ENCODE assay signal across 13 cellular contexts in the genomic region with DNA sequence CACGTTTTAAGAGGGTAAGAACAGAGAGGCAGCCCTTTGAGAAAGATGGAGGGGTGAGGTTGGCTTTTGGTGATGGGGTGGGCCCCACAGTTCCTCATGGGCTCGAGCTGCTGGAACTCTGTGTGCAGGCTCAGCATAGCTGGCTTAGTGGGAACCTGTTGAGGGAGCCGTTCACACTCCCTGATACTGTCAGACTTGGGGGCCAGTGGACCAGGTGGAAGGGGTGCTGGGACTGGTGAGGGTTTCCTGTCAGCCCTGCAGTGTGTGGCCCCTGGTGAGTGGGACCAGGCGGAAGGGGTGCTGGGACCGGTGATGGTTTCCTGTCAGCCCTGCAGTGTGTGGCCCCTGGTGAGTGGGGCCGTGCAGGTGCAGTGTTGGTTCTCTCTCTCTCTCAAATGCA. TPM values are rescaled to one million over a fixed set of nuclear protein-coding genes. Genes with fewer than 3 reads are reported as not detected.
DNase-seq lines count a peak whose midpoint lies in the region; ATAC-seq and TF ChIP-seq lines count a peak whose summit lies in the region.
"Had no signal": no experiment of that assay in that cellular context is flagged by ENCODE, and none has a peak within 500 bp of the region (broad histone marks: within the 10 kb centered on the region; RNA-seq: fewer than 3 reads in every experiment).

No MANE protein-coding gene starts in this region.

- H3K4me3 Mint-ChIP-seq in CD8-positive, alpha-beta memory T cell, result peak overlapping the region; percentile 69 to 88 (median 87)
- peak overlapping the region; percentile 73 for H3K4me3 Mint-ChIP-seq in activated naive CD8-positive, alpha-beta T cell
- peak overlapping the region; percentile 61 for H3K4me3 Mint-ChIP-seq in natural killer cell

- no peak overlapping the region for H3K4me3 ChIP-seq in CD8-positive, alpha-beta memory T cell (ENCODE audit: low read length)
- H3K4me3 ChIP-seq in OCI-LY7 (ENCODE audit: low read depth, low read length, poor library complexity, severe bottlenecking) (no peak overlapping the region), MG63 (no peak overlapping the region)

- H3K27me3 ChIP-seq in CD8-positive, alpha-beta memory T cell (ENCODE audit: insufficient read depth, low read length, poor library complexity, severe bottlenecking), result no peaks in the 10 kb centered on the region
- H3K27me3 ChIP-seq in MG63, result no peaks in the 10 kb centered on the region

- no TSS peak for BruUV-seq in OCI-LY7 (replicated peaks; lab: Mats Ljungman, UMichigan)

- H3K4me1 ChIP-seq in CD8-positive, alpha-beta memory T cell (ENCODE audit: insufficient read depth, low read length), result peaks cover 55% of the 10 kb centered on the region
- peaks cover 24% of the 10 kb centered on the region for H3K4me1 ChIP-seq in OCI-LY7 (ENCODE audit: insufficient read depth, low read length, poor library complexity, severe bottlenecking)

- peak overlapping the region; percentile 51 for H3K4me2 ChIP-seq in OCI-LY7 (ENCODE audit: low read length)

- H3K79me2 ChIP-seq in OCI-LY7 (ENCODE audit: insufficient read depth, low read depth, low read length), result no peaks in the 10 kb centered on the region

- CTCF ChIA-PET in CD8-positive, alpha-beta memory T cell (lab: Charles Lee), result interaction anchor here (0.7 to 2.4 kb wide), 11 partner anchors 8 to 313 kb away, joined by 3 to 15 read pairs (median 3); no protein-coding TSS in a partner anchor
- CTCF ChIA-PET in OCI-LY7 (lab: Charles Lee; ENCODE audit: unreplicated experiment), result interaction anchor here (0.8 to 2.7 kb wide), 5 partner anchors 9 to 99 kb away, joined by 3 to 16 read pairs (median 5); no protein-coding TSS in a partner anchor

- H4K20me1 ChIP-seq in OCI-LY7 (ENCODE audit: insufficient read depth, low read length), result no peaks in the 10 kb centered on the region

- peaks cover 69 to 88% (median 84%) of the 10 kb centered on the region in 3 donors for H3K4me1 Mint-ChIP-seq in CD8-positive, alpha-beta memory T cell
- peaks cover 66% of the 10 kb centered on the region for H3K4me1 Mint-ChIP-seq in activated naive CD8-positive, alpha-beta T cell (ENCODE audit: low read depth)
- H3K4me1 Mint-ChIP-seq in natural killer cell, result peaks cover 61 to 73% of the 10 kb centered on the region in 2 donors

- H3K27ac ChIP-seq in CD8-positive, alpha-beta memory T cell (ENCODE audit: low read depth, low read length), result peak overlapping the region; percentile 76
- H3K27ac ChIP-seq in OCI-LY7 (ENCODE audit: low read depth, low read length, poor library complexity, severe bottlenecking), result peak overlapping the region; percentile 71

- peaks cover 0 to 24% (median 14%) of the 10 kb centered on the region in 3 donors for H3K36me3 Mint-ChIP-seq in CD8-positive, alpha-beta memory T cell
- peaks cover 6% of the 10 kb centered on the region for H3K36me3 Mint-ChIP-seq in activated naive CD8-positive, alpha-beta T cell
- no peaks in the 10 kb centered on the region for H3K36me3 Mint-ChIP-seq in natural killer cell

- H3K9me3 Mint-ChIP-seq in CD8-positive, alpha-beta memory T cell, result no peaks in the 10 kb centered on the region
- H3K9me3 Mint-ChIP-seq in activated naive CD8-positive, alpha-beta T cell (ENCODE audit: low read depth), result no peaks in the 10 kb centered on the region
- peaks cover 0 to 2% of the 10 kb centered on the region in 2 donors for H3K9me3 Mint-ChIP-seq in natural killer cell

- intact Hi-C loops in OCI-LY7 (cut with micrococcal nuclease; ENCODE audit: unreplicated experiment) (loop anchor here (1.0 kb wide), 1 partner anchor 14 kb away; no protein-coding TSS in a partner anchor), natural killer cell (cut with micrococcal nuclease) (no loop called here)

- peak; percentile 34 to 76 (median 43) for DNase-seq in CD8-positive, alpha-beta memory T cell
- DNase-seq in OCI-LY7 (ENCODE audit: low spot score) (peak; percentile 82), natural killer cell (no peak), cerebellar cortex (ENCODE audit: low spot score) (no peak), MG63 (no peak)
- DNase-seq: DMS 273 treated with DMSO at 0.1 percent for 48 hours; NCI-H226; stimulated activated CD4-positive, alpha-beta T cell treated with anti-CD3 and anti-CD28 coated beads, Interleukin-4, amount 100 ng/mL, for 24 hours had no signal

- peak overlapping the region; percentile 97 to 100 (median 100) for H3K27ac Mint-ChIP-seq in CD8-positive, alpha-beta memory T cell
- H3K27ac Mint-ChIP-seq in activated naive CD8-positive, alpha-beta T cell, result peak overlapping the region; percentile 90
- peak overlapping the region; percentile 87 to 88 for H3K27ac Mint-ChIP-seq in natural killer cell

- no peaks in the 10 kb centered on the region for H3K36me3 ChIP-seq in CD8-positive, alpha-beta memory T cell (ENCODE audit: insufficient read depth, low read length)
- H3K36me3 ChIP-seq in OCI-LY7 (ENCODE audit: insufficient read depth, low read length) (peaks cover 26% of the 10 kb centered on the region; the same call in 1 of the 2 replicates), MG63 (peaks cover 7% of the 10 kb centered on the region)

- TF ChIP-seq CTCF in OCI-LY7 (conservative IDR thresholded peaks at IDR 0.05; ENCODE audit: low read length) (no peak), natural killer cell (IDR thresholded peaks at IDR 0.05) (no peak)

- H3K9me3 ChIP-seq in CD8-positive, alpha-beta memory T cell (ENCODE audit: low read length), result no peaks in the 10 kb centered on the region
- H3K9me3 ChIP-seq in OCI-LY7 (ENCODE audit: low read length) (no peaks in the 10 kb centered on the region), MG63 (no peaks in the 10 kb centered on the region)

- no peaks in the 10 kb centered on the region for H3K27me3 Mint-ChIP-seq in CD8-positive, alpha-beta memory T cell
- H3K27me3 Mint-ChIP-seq in activated naive CD8-positive, alpha-beta T cell, result no peaks in the 10 kb centered on the region
- H3K27me3 Mint-ChIP-seq in natural killer cell (ENCODE audit: low read depth in 2 of 2), result peaks cover 0 to 5% of the 10 kb centered on the region in 2 donors

- ATAC-seq in natural killer cell, result peak; percentile 29 to 41 (median 41)
- ATAC-seq in HG03135 (IDR thresholded peaks at IDR 0.05; ENCODE audit: unreplicated experiment), result no peak
- ATAC-seq in HG03571 (IDR thresholded peaks at IDR 0.05; ENCODE audit: unreplicated experiment), result no peak
- ATAC-seq: HepG2 had no signal

- H2AFZ ChIP-seq in OCI-LY7 (ENCODE audit: low read length), result peak overlapping the region; percentile 2; the same call in 1 of the 2 replicates

- POLR2A ChIA-PET in CD8-positive, alpha-beta memory T cell (lab: Charles Lee), result interaction anchor here (0.6 to 3.5 kb wide), 4 partner anchors 12 to 49 kb away, joined by 3 to 24 read pairs (median 5); no protein-coding TSS in a partner anchor
- POLR2A ChIA-PET in OCI-LY7 (lab: Charles Lee), result interaction anchor here (0.6 to 2.4 kb wide), 7 partner anchors 9 to 156 kb away, joined by 3 to 19 read pairs (median 4); no protein-coding TSS in a partner anchor

- H3K9me2 ChIP-seq in OCI-LY7 (ENCODE audit: insufficient read depth, low read length), result no peaks in the 10 kb centered on the region

RNA-seq across cellular contexts. Expression of a gene that starts 45.1 kb away (rescaled TPM):
- not detected for total RNA-seq in CD8-positive, alpha-beta memory T cell
- polyA plus RNA-seq in CD8-positive, alpha-beta memory T cell, result not detected
- not detected in 2 replicates for total RNA-seq in OCI-LY7 (2014; rRNA removed; shearing (Covaris generic))
- total RNA-seq in OCI-LY7 (2022), result not detected in 2 replicates
- not detected for total RNA-seq in natural killer cell
- not detected in 2 replicates for total RNA-seq in MG63 (2014; rRNA removed; shearing (Covaris generic); ENCODE audit: low replicate concordance)
- total RNA-seq: HepG2, mucosa of gallbladder had no signal
- polyA plus RNA-seq: HepG2 had no signal

Comparison
In these comparisons a context has a peak if more than half of its experiments do, and no peak if none do; other contexts are left out.
1. DNase-seq: peak in CD8-positive, alpha-beta memory T cell (5 of 5) and OCI-LY7 (single experiment); none in natural killer cell (single experiment), cerebellar cortex (single experiment) and MG63 (single experiment).
2. ATAC-seq: peak in natural killer cell (3 of 3); none in HG03135 (single experiment) and HG03571 (single experiment).
3. Peak in every context shown above with its lines, with median percentiles within 50 percentile points of each other: H3K27ac Mint-ChIP-seq and H3K4me3 Mint-ChIP-seq.